ENCODE assay signal across 8 cellular contexts in genomic region chr9:31347082-31347617, GRCh38.
DNase-seq lines count a peak whose midpoint lies in the region; ATAC-seq and TF ChIP-seq lines count a peak whose summit lies in the region.

No MANE protein-coding gene starts in this region.

- H3K27ac Mint-ChIP-seq in activated T-cell treated with anti-CD3 and anti-CD28 coated beads, Interleukin-2, amount 50 U/mL, for 24 hours: peak overlapping the region; percentile 97

- POLR2A ChIA-PET in Panc1 (lab: Charles Lee): no interaction called here

- no peaks in the 10 kb centered on the region for H3K9me3 ChIP-seq in Panc1 (ENCODE audit: control insufficient read depth, insufficient read depth, low read depth, low read length)
- H3K9me3 ChIP-seq in testis: no peaks in the 10 kb centered on the region

- CTCF ChIA-PET in Panc1 (lab: Charles Lee): interaction anchor here (0.5 kb wide), 1 partner anchor 1236 kb away, joined by 3 read pairs; no protein-coding TSS in a partner anchor

- peaks cover 22% of the 10 kb centered on the region for H3K36me3 Mint-ChIP-seq in activated T-cell treated with anti-CD3 and anti-CD28 coated beads, Interleukin-2, amount 50 U/mL, for 24 hours (ENCODE audit: low read depth)

- in situ Hi-C loops in Panc1 (cut with HindIII; ENCODE audit: low pct_unique_long_range_greater_than_20kb, low sequenced_read_pairs): no loop called here

- intact Hi-C loops in Panc1 (cut with micrococcal nuclease; ENCODE audit: unreplicated experiment) (no loop called here), testis (cut with DNase I; ENCODE audit: low total_unique reads) (no loop called here)

- 48 to 53% methylated on average over 6 of the region's 6 CpGs for WGBS in testis, 2 donors

- H3K4me1 ChIP-seq in Panc1 (ENCODE audit: control insufficient read depth, insufficient read depth, low read length) (no peaks in the 10 kb centered on the region), testis (no peaks in the 10 kb centered on the region)

- H3K27me3 Mint-ChIP-seq in activated T-cell treated with anti-CD3 and anti-CD28 coated beads, Interleukin-2, amount 50 U/mL, for 24 hours: no peaks in the 10 kb centered on the region

- BruUV-seq in Panc1 (replicated peaks; lab: Mats Ljungman, UMichigan): no TSS peak

- H3K4me1 Mint-ChIP-seq in activated T-cell treated with anti-CD3 and anti-CD28 coated beads, Interleukin-2, amount 50 U/mL, for 24 hours (ENCODE audit: low read depth): peaks cover 37% of the 10 kb centered on the region

- TF ChIP-seq CTCF in Panc1 (IDR thresholded peaks at IDR 0.05): no peak
- no peak for TF ChIP-seq CTCF in epithelial cell of proximal tubule (conservative IDR thresholded peaks at IDR 0.05; ENCODE audit: low read depth, low read length)
- no peak for TF ChIP-seq CTCF in testis (IDR thresholded peaks at IDR 0.05)

- H3K27ac ChIP-seq in Panc1 (ENCODE audit: low read length) (no peak overlapping the region), testis (peak overlapping the region in 1 of 2 donors; percentile 25)

- no peak for DNase-seq in activated T-cell treated with anti-CD3 and anti-CD28 coated beads, Interleukin-2, amount 50 U/mL, for 24 hours
- no peak for DNase-seq in activated T-cell treated with anti-CD3 and anti-CD28 coated beads, Interleukin-2, amount 50 U/mL, for 48 hours
- no peak for DNase-seq in Panc1 (ENCODE audit: low read depth, low spot score)
- no peak for DNase-seq in epithelial cell of proximal tubule (ENCODE audit: low read depth)
- DNase-seq in renal cortical epithelial cell (ENCODE audit: low read depth): peak; percentile 46
- DNase-seq in hypothalamus (lab: John Stamatoyannopoulos, UW): no peak
- no peak for DNase-seq in testis

- H3K36me3 ChIP-seq in Panc1 (ENCODE audit: control insufficient read depth, insufficient read depth, low read length) (no peaks in the 10 kb centered on the region), testis (ENCODE audit: low read depth, missing control alignments) (no peaks in the 10 kb centered on the region)

- no peak for TF ChIP-seq POLR2A in testis (IDR thresholded peaks at IDR 0.05)

- H3K4me3 ChIP-seq in Panc1 (ENCODE audit: low read depth in 2 of 2, low read length in 2 of 2) (peak overlapping the region; percentile 12 to 21; a peak in 3 of 4 replicates), epithelial cell of proximal tubule (ENCODE audit: low read depth, low read length) (peak overlapping the region; percentile 20), testis (no peak overlapping the region)

- peak overlapping the region; percentile 71 for H3K4me3 Mint-ChIP-seq in activated T-cell treated with anti-CD3 and anti-CD28 coated beads, Interleukin-2, amount 50 U/mL, for 24 hours

- ATAC-seq in HG03064 (IDR thresholded peaks at IDR 0.05; ENCODE audit: low read depth, unreplicated experiment) (peak; percentile 99), Panc1 (peak; percentile 70; the same call in 1 of the 2 replicates)

- no peaks in the 10 kb centered on the region for H3K27me3 ChIP-seq in Panc1 (ENCODE audit: control insufficient read depth, insufficient read depth, low read length)
- H3K27me3 ChIP-seq in testis: no peaks in the 10 kb centered on the region

- H3K9me3 Mint-ChIP-seq in activated T-cell treated with anti-CD3 and anti-CD28 coated beads, Interleukin-2, amount 50 U/mL, for 24 hours: peaks cover 20% of the 10 kb centered on the region

Comparison
In these comparisons a context has a peak if more than half of its experiments do, and no peak if none do; other contexts are left out.
1. H3K4me3 ChIP-seq: peak in Panc1 (2 of 2) and epithelial cell of proximal tubule (single experiment); none in testis (0 of 2).